In the genomic region with DNA sequence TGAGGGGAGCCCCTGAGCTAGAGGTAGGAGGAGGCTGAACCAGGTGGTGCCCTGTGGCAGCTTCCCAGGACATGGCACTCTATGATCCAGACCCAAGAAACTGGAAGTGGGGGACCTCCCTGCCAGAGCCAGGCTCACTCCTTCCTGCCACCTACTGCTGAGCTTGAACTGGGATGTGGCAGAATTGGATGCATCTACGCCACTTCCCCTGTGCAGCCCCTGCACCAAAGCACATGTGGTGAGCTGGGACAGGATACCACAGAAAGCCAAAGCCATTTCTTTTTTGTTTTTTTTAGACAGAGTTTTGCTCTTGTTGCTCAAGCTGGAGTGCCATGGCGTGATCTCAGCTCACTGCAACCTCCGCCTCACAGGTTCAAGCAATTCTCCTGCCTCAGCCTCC, we compare ENCODE assay signal across 22 cellular contexts.
A peak's percentile ranks its signal among the peaks of the same experiment; 100 is the strongest.
DNase-seq lines count a peak whose midpoint lies in the region; ATAC-seq and TF ChIP-seq lines count a peak whose summit lies in the region.
"Had no signal": no experiment of that assay in that cellular context is flagged by ENCODE, and none has a peak within 500 bp of the region (broad histone marks: within the 10 kb centered on the region; RNA-seq: fewer than 3 reads in every experiment).

No MANE protein-coding gene starts in this region.

- peaks cover 3% of the 10 kb centered on the region for H3K27me3 Mint-ChIP-seq in GM23338 (ENCODE audit: insufficient read depth, low read depth, poor library complexity)
- peaks cover 39% of the 10 kb centered on the region for H3K27me3 Mint-ChIP-seq in endodermal cell (ENCODE audit: insufficient read depth)
- H3K27me3 Mint-ChIP-seq: CD4-positive, alpha-beta T cell; CD8-positive, alpha-beta memory T cell had no signal

- DNase-seq in GM23338 (ENCODE audit: low spot score) = no peak
- DNase-seq in endodermal cell = peak; percentile 24
- DNase-seq in lower lobe of right lung = no peak
- DNase-seq in upper lobe of left lung = no peak
- DNase-seq: 8988T; ACHN; AML-193; BE2C; CD4-positive, alpha-beta T cell; CD8-positive, alpha-beta memory T cell; DMS 273 treated with DMSO at 0.1 percent for 48 hours; DMS53; DMS79 treated with DMSO at 0.1 percent for 48 hours; GOT3; H7; HCEC 1CT had no signal

- H3K27ac Mint-ChIP-seq in GM23338 = no peak overlapping the region
- H3K27ac Mint-ChIP-seq in endodermal cell = no peak overlapping the region
- H3K27ac Mint-ChIP-seq: CD4-positive, alpha-beta T cell; CD8-positive, alpha-beta memory T cell had no signal

- no peaks in the 10 kb centered on the region for H4K20me1 ChIP-seq in BLaER1 treated with 17β-estradiol and CSF1 and Interleukin-3, amounts not matched to agents 10 nM and 100 nM
- no peaks in the 10 kb centered on the region for H4K20me1 ChIP-seq in GM23338 (replicated peaks; ENCODE audit: insufficient read depth)

- H3K36me3 ChIP-seq in BLaER1 treated with 17β-estradiol and CSF1 and Interleukin-3, amounts not matched to agents 10 nM and 100 nM = no peaks in the 10 kb centered on the region
- no peaks in the 10 kb centered on the region for H3K36me3 ChIP-seq in GM23338 (ENCODE audit: insufficient read depth)
- no peaks in the 10 kb centered on the region for H3K36me3 ChIP-seq in endodermal cell (ENCODE audit: control insufficient read depth, insufficient read depth, low read length)
- no peaks in the 10 kb centered on the region for H3K36me3 ChIP-seq in lower lobe of right lung
- no peaks in the 10 kb centered on the region for H3K36me3 ChIP-seq in upper lobe of left lung
- H3K36me3 ChIP-seq: BE2C had no signal

- H3K4me2 ChIP-seq in BLaER1 treated with 17β-estradiol and CSF1 and Interleukin-3, amounts not matched to agents 10 nM and 100 nM = peak overlapping the region in 10 of 11 experiments; percentile 0 to 83 (median 72); a peak in 18 of 22 replicates
- H3K4me2 ChIP-seq in GM23338 = no peak overlapping the region
- H3K4me2 ChIP-seq: A549 had no signal

- 0 out of 2 replicates have a peak overlapping the region, but pooled peaks have one; percentile 18 for H2AFZ ChIP-seq in GM23338

- H3K9me2 ChIP-seq in GM23338 (ENCODE audit: insufficient read depth) = no peaks in the 10 kb centered on the region; the same call in 1 of the 2 replicates

- H3K4me3 Mint-ChIP-seq in GM23338 = no peak overlapping the region
- H3K4me3 Mint-ChIP-seq in endodermal cell = no peak overlapping the region
- H3K4me3 Mint-ChIP-seq: CD4-positive, alpha-beta T cell; CD8-positive, alpha-beta memory T cell had no signal

- H3F3A ChIP-seq in GM23338 (replicated peaks; ENCODE audit: low read depth) = no peaks in the 10 kb centered on the region

- TF ChIP-seq CTCF in GM23338 (conservative IDR thresholded peaks at IDR 0.05; ENCODE audit: low read depth in 2 of 2) (no peak), endodermal cell (conservative IDR thresholded peaks at IDR 0.05) (no peak), lower lobe of right lung (IDR thresholded peaks at IDR 0.05) (no peak), upper lobe of left lung (IDR thresholded peaks at IDR 0.05) (no peak)

- no peaks in the 10 kb centered on the region for H3K79me2 ChIP-seq in GM23338 (replicated peaks; ENCODE audit: insufficient read depth)

- H3K4me3 ChIP-seq in BLaER1 treated with 17β-estradiol and CSF1 and Interleukin-3, amounts not matched to agents 10 nM and 100 nM = no peak overlapping the region
- H3K4me3 ChIP-seq in GM23338 (no peak overlapping the region), endodermal cell (ENCODE audit: low read length) (no peak overlapping the region), lower lobe of right lung (no peak overlapping the region), upper lobe of left lung (no peak overlapping the region)
- H3K4me3 ChIP-seq: A549, GM12878 had no signal

- no peaks in the 10 kb centered on the region for H3K27me3 ChIP-seq in BLaER1 treated with 17β-estradiol and CSF1 and Interleukin-3, amounts not matched to agents 10 nM and 100 nM
- H3K27me3 ChIP-seq in GM23338 (ENCODE audit: insufficient read depth) (no peaks in the 10 kb centered on the region), endodermal cell (ENCODE audit: control insufficient read depth, insufficient read depth, low read length, poor library complexity, severe bottlenecking) (peaks cover 28% of the 10 kb centered on the region), lower lobe of right lung (ENCODE audit: low read depth) (no peaks in the 10 kb centered on the region), upper lobe of left lung (no peaks in the 10 kb centered on the region)

- H3K4me1 Mint-ChIP-seq in GM23338 (no peaks in the 10 kb centered on the region), endodermal cell (no peaks in the 10 kb centered on the region)
- H3K4me1 Mint-ChIP-seq: CD8-positive, alpha-beta memory T cell had no signal

- 86 to 92% methylated on average over 3 of the region's 3 CpGs for WGBS in endodermal cell (ENCODE audit: insufficient coverage in 1 of 2, insufficient read length in 1 of 2), 2 experiments
- 73 to 84% methylated on average over 3 of the region's 3 CpGs for WGBS in upper lobe of left lung, 2 donors

- no peak for TF ChIP-seq EP300 in upper lobe of left lung (IDR thresholded peaks at IDR 0.05)

- intact Hi-C loops in lower lobe of right lung (cut with DNase I) = no loop called here

- TF ChIP-seq POLR2A in GM18505 (IDR thresholded peaks at IDR 0.05; ENCODE audit: borderline replicate concordance, extremely low read depth, insufficient read depth, insufficient read length) (no peak), upper lobe of left lung (IDR thresholded peaks at IDR 0.05) (no peak)

- H3K27ac ChIP-seq in BLaER1 treated with 17β-estradiol and CSF1 and Interleukin-3, amounts not matched to agents 10 nM and 100 nM = peak overlapping the region in 6 of 11 experiments; percentile 51 to 82 (median 74); a peak in 12 of 22 replicates
- no peak overlapping the region for H3K27ac ChIP-seq in GM23338 (ENCODE audit: low read depth)
- H3K27ac ChIP-seq in endodermal cell (ENCODE audit: low read depth, low read length) = no peak overlapping the region
- no peak overlapping the region for H3K27ac ChIP-seq in lower lobe of right lung
- H3K27ac ChIP-seq in upper lobe of left lung = no peak overlapping the region
- H3K27ac ChIP-seq: A549, C4-2B had no signal

- peak overlapping the region in 4 of 11 experiments; percentile 44 to 57 (median 50); a peak in 5 of 22 replicates for H3K9ac ChIP-seq in BLaER1 treated with 17β-estradiol and CSF1 and Interleukin-3, amounts not matched to agents 10 nM and 100 nM
- H3K9ac ChIP-seq in endodermal cell (ENCODE audit: extremely low read depth, low read length, poor library complexity, severe bottlenecking) = no peak overlapping the region

- ATAC-seq in GM23338 (no peak), GM18505 (IDR thresholded peaks at IDR 0.05; ENCODE audit: unreplicated experiment) (no peak), HG03457 (IDR thresholded peaks at IDR 0.05; ENCODE audit: unreplicated experiment) (no peak), lower lobe of right lung (no peak), upper lobe of left lung (ENCODE audit: low FRiP score in 2 of 2) (no peak)
- ATAC-seq: A549, GM12878 had no signal

- H3K36me3 Mint-ChIP-seq in GM23338 (ENCODE audit: low read depth) (no peaks in the 10 kb centered on the region; the same call in 2 of the 3 replicates), endodermal cell (ENCODE audit: low read depth) (no peaks in the 10 kb centered on the region)
- H3K36me3 Mint-ChIP-seq: CD8-positive, alpha-beta memory T cell had no signal

- H3K9me3 Mint-ChIP-seq in GM23338 (no peaks in the 10 kb centered on the region; the same call in 2 of the 3 replicates), endodermal cell (no peaks in the 10 kb centered on the region)
- H3K9me3 Mint-ChIP-seq: CD4-positive, alpha-beta T cell had no signal

- H3K4me1 ChIP-seq in BLaER1 treated with 17β-estradiol and CSF1 and Interleukin-3, amounts not matched to agents 10 nM and 100 nM = peaks cover 25 to 76% (median 54%) of the 10 kb centered on the region in 10 experiments
- no peaks in the 10 kb centered on the region for H3K4me1 ChIP-seq in GM23338 (ENCODE audit: insufficient read depth)
- no peaks in the 10 kb centered on the region for H3K4me1 ChIP-seq in endodermal cell (ENCODE audit: control insufficient read depth, insufficient read depth, low read length)
- H3K4me1 ChIP-seq in lower lobe of right lung = no peaks in the 10 kb centered on the region
- H3K4me1 ChIP-seq in upper lobe of left lung = no peaks in the 10 kb centered on the region
- H3K4me1 ChIP-seq: A549, BE2C had no signal

- peaks cover 0 to 7% (median 0%) of the 10 kb centered on the region in 11 experiments; a peak in 2 of 22 replicates for H3K9me3 ChIP-seq in BLaER1 treated with 17β-estradiol and CSF1 and Interleukin-3, amounts not matched to agents 10 nM and 100 nM (replicated peaks in 1 of 11)
- H3K9me3 ChIP-seq in endodermal cell (ENCODE audit: control insufficient read depth, low read length) (no peaks in the 10 kb centered on the region), lower lobe of right lung (no peaks in the 10 kb centered on the region), upper lobe of left lung (no peaks in the 10 kb centered on the region)
- H3K9me3 ChIP-seq: A549, BE2C had no signal

TF ChIP-seq in GM23338, 12 proteins besides CTCF, POLR2A, EP300 and RAD21 (continues in another document):
- TF ChIP-seq NANOG (IDR thresholded peaks at IDR 0.05; ENCODE audit: borderline replicate concordance) = no peak
- no peak for TF ChIP-seq POLR2AphosphoS5 (IDR thresholded peaks at IDR 0.05; ENCODE audit: low read depth)
- TF ChIP-seq EZH2phosphoT487 (IDR thresholded peaks at IDR 0.05; ENCODE audit: unreplicated experiment) = no peak
- TF ChIP-seq ZNF331 (CRISPR knock-in tag; IDR thresholded peaks at IDR 0.05; ENCODE audit: low read depth) = no peak
- no peak for TF ChIP-seq ZNF114 (CRISPR knock-in tag; IDR thresholded peaks at IDR 0.05)

Comparison
In these comparisons a context has a peak if more than half of its experiments do, and no peak if none do; other contexts are left out.
1. H3K27ac ChIP-seq: peak in BLaER1 treated with 17β-estradiol and CSF1 and Interleukin-3, amounts not matched to agents 10 nM and 100 nM (6 of 11); none in GM23338 (single experiment), endodermal cell (single experiment), lower lobe of right lung (single experiment) and upper lobe of left lung (0 of 4).